In genomic region chr12:89977356-89978185, GRCh38 we compare ENCODE assay signal across 23 cellular contexts.
DNase-seq lines count a peak whose midpoint lies in the region; ATAC-seq and TF ChIP-seq lines count a peak whose summit lies in the region.
"Had no signal": no experiment of that assay in that cellular context is flagged by ENCODE, and none has a peak within 500 bp of the region (broad histone marks: within the 10 kb centered on the region; RNA-seq: fewer than 3 reads in every experiment).

No MANE protein-coding gene starts in this region.

- H3K27me3 ChIP-seq in neuronal stem cell (ENCODE audit: control insufficient read depth in 3 of 3, insufficient read depth in 3 of 3, low read depth in 1 of 3, low read length in 3 of 3) = no peaks in the 10 kb centered on the region
- H3K27me3 ChIP-seq: ascending aorta, esophagus squamous epithelium, ovary, SJSA1, upper lobe of left lung had no signal

- H2BK15ac ChIP-seq in neuronal stem cell (ENCODE audit: low read length) = no peak overlapping the region

- H3K27ac ChIP-seq in neuronal stem cell (replicated peaks; ENCODE audit: low read length) = no peak overlapping the region
- H3K27ac ChIP-seq in OCI-LY7 (ENCODE audit: low read depth, low read length, poor library complexity, severe bottlenecking) = no peak overlapping the region
- H3K27ac ChIP-seq: ascending aorta, esophagus squamous epithelium, ovary, SJSA1, upper lobe of left lung had no signal

- H2AFZ ChIP-seq in neuronal stem cell (ENCODE audit: low read length) (peak overlapping the region; percentile 7), OCI-LY7 (ENCODE audit: low read length) (no peak overlapping the region)

- no peak overlapping the region for H3K14ac ChIP-seq in neuronal stem cell (ENCODE audit: low read length)

- no peak overlapping the region for H2BK120ac ChIP-seq in neuronal stem cell (ENCODE audit: low read depth, low read length)

- H3K4ac ChIP-seq in neuronal stem cell (ENCODE audit: low read length) = no peak overlapping the region

- H3K27me3 Mint-ChIP-seq in brain = no peaks in the 10 kb centered on the region
- H3K27me3 Mint-ChIP-seq: activated naive CD4-positive, alpha-beta T cell treated with anti-CD3 and anti-CD28 coated beads, Interleukin-2, amount 10 ng/mL, durations not matched to agents 7 days and 5 days; naive B cell had no signal

- intact Hi-C loops in OCI-LY7 (cut with micrococcal nuclease; ENCODE audit: unreplicated experiment) = no loop called here

- no peak overlapping the region for H3K4me2 ChIP-seq in neuronal stem cell (ENCODE audit: insufficient read depth, low read length, poor library complexity, severe bottlenecking)
- no peak overlapping the region for H3K4me2 ChIP-seq in OCI-LY7 (ENCODE audit: low read length)

- no TSS peak for BruUV-seq in OCI-LY7 (replicated peaks; lab: Mats Ljungman, UMichigan)

- WGBS in neuronal stem cell (ENCODE audit: extremely low coverage in 2 of 2, insufficient read length in 2 of 2, insufficient replicate concordance in 1 of 2), 2 donors = no CpG with 5 or more reads among the region's 10 CpGs

- no peak overlapping the region for H3K18ac ChIP-seq in neuronal stem cell (ENCODE audit: low read length)

- CTCF ChIA-PET in OCI-LY7 (lab: Charles Lee; ENCODE audit: unreplicated experiment) = no interaction called here

- H3K9me2 ChIP-seq in OCI-LY7 (ENCODE audit: insufficient read depth, low read length) = no peaks in the 10 kb centered on the region

- peak overlapping the region in 3 of 5 experiments; percentile 12 to 57 (median 53) for H3K27ac Mint-ChIP-seq in brain
- H3K27ac Mint-ChIP-seq: activated naive CD4-positive, alpha-beta T cell treated with anti-CD3 and anti-CD28 coated beads, Interleukin-2, amount 10 ng/mL, durations not matched to agents 7 days and 5 days; T-helper 17 cell had no signal

- H2BK5ac ChIP-seq in neuronal stem cell (ENCODE audit: low read length) = no peak overlapping the region

- H3K4me1 ChIP-seq in neuronal stem cell (ENCODE audit: control insufficient read depth in 2 of 2, insufficient read depth in 1 of 2, low read depth in 1 of 2, low read length in 2 of 2) (peaks cover 0 to 4% of the 10 kb centered on the region in 2 donors), OCI-LY7 (ENCODE audit: insufficient read depth, low read length, poor library complexity, severe bottlenecking) (no peaks in the 10 kb centered on the region)
- H3K4me1 ChIP-seq: ascending aorta, esophagus squamous epithelium, SJSA1, upper lobe of left lung had no signal

- no peak overlapping the region for H3K4me3 Mint-ChIP-seq in brain
- H3K4me3 Mint-ChIP-seq: activated naive CD4-positive, alpha-beta T cell treated with anti-CD3 and anti-CD28 coated beads, Interleukin-2, amount 10 ng/mL, durations not matched to agents 7 days and 5 days; naive B cell; T-helper 17 cell had no signal

- H3K36me3 ChIP-seq in neuronal stem cell (replicated peaks in 1 of 2; ENCODE audit: control insufficient read depth in 2 of 2, insufficient read depth in 2 of 2, low read length in 2 of 2) = no peaks in the 10 kb centered on the region
- no peaks in the 10 kb centered on the region for H3K36me3 ChIP-seq in OCI-LY7 (ENCODE audit: insufficient read depth, low read length)
- H3K36me3 ChIP-seq: ascending aorta, esophagus squamous epithelium, ovary, SJSA1, upper lobe of left lung had no signal

- H3K36me3 Mint-ChIP-seq in brain = no peaks in the 10 kb centered on the region
- H3K36me3 Mint-ChIP-seq: activated naive CD4-positive, alpha-beta T cell treated with anti-CD3 and anti-CD28 coated beads, Interleukin-2, amount 10 ng/mL, durations not matched to agents 7 days and 5 days; naive B cell had no signal

- no peak overlapping the region for H2AK5ac ChIP-seq in neuronal stem cell (ENCODE audit: low read depth, low read length)

- H3K4me1 Mint-ChIP-seq in brain = peaks cover 38% of the 10 kb centered on the region
- H3K4me1 Mint-ChIP-seq: activated naive CD4-positive, alpha-beta T cell treated with anti-CD3 and anti-CD28 coated beads, Interleukin-2, amount 10 ng/mL, durations not matched to agents 7 days and 5 days had no signal

- H4K8ac ChIP-seq in neuronal stem cell (ENCODE audit: low read depth, low read length) = no peak overlapping the region

- H4K91ac ChIP-seq in neuronal stem cell (ENCODE audit: low read depth, low read length, poor library complexity) = no peak overlapping the region

- H3K79me2 ChIP-seq in OCI-LY7 (ENCODE audit: insufficient read depth, low read depth, low read length) = no peaks in the 10 kb centered on the region

- H3K9me3 Mint-ChIP-seq in brain = peaks cover 0 to 2% (median 0%) of the 10 kb centered on the region in 5 experiments
- H3K9me3 Mint-ChIP-seq: activated naive CD4-positive, alpha-beta T cell treated with anti-CD3 and anti-CD28 coated beads, Interleukin-2, amount 10 ng/mL, durations not matched to agents 7 days and 5 days had no signal

- POLR2A ChIA-PET in OCI-LY7 (lab: Charles Lee) = interaction anchor here (0.7 to 2.1 kb wide), 3 partner anchors 10 to 15 kb away, joined by 3 to 9 read pairs (median 5); no protein-coding TSS in a partner anchor

- DNase-seq in COLO829 (ENCODE audit: low spot score) (peak; percentile 21), HuH-7 (ENCODE audit: low spot score) (peak; percentile 18), neuronal stem cell (ENCODE audit: low spot score) (no peak), NOMO-1 (lab: John Stamatoyannopoulos, UW; ENCODE audit: unreplicated experiment in 2 of 2) (no peak), DMS53 (lab: John Stamatoyannopoulos, UW) (no peak), OCI-LY7 (ENCODE audit: low spot score) (no peak)
- DNase-seq: activated CD4-positive, alpha-beta T cell treated with anti-CD3 and anti-CD28 coated beads for 4 hours; activated naive CD4-positive, alpha-beta T cell treated with anti-CD3 and anti-CD28 coated beads, Interleukin-2, amount 10 ng/mL, durations not matched to agents 7 days and 5 days; Calu3; esophagus squamous epithelium; KBM-7; naive B cell; NCI-H2171 treated with DMSO at 0.1 percent for 48 hours; NCI-H774; ovary; right cardiac atrium; stimulated activated CD4-positive, alpha-beta T cell treated with anti-CD3 and anti-CD28 coated beads, Interleukin-15, amount 100 ng/mL, for 24 hours; T-helper 17 cell; upper lobe of left lung had no signal

- no peaks in the 10 kb centered on the region for H3K79me1 ChIP-seq in neuronal stem cell (ENCODE audit: low read depth, low read length)

- no peak for ATAC-seq in GM18498 (IDR thresholded peaks at IDR 0.05; ENCODE audit: unreplicated experiment)
- ATAC-seq: right cardiac atrium, T-helper 17 cell had no signal

- H2BK12ac ChIP-seq in neuronal stem cell (ENCODE audit: low read length) = no peak overlapping the region

- no peak overlapping the region for H3K9ac ChIP-seq in neuronal stem cell (ENCODE audit: low read depth, low read length, poor library complexity)

- H3K9me3 ChIP-seq in neuronal stem cell (replicated peaks in 1 of 2; ENCODE audit: control insufficient read depth in 2 of 2, insufficient read depth in 1 of 2, low read depth in 1 of 2, low read length in 2 of 2) (no peaks in the 10 kb centered on the region), OCI-LY7 (ENCODE audit: low read length) (no peaks in the 10 kb centered on the region)
- H3K9me3 ChIP-seq: ascending aorta, esophagus squamous epithelium, ovary, SJSA1, upper lobe of left lung had no signal

- H3K23ac ChIP-seq in neuronal stem cell (ENCODE audit: low read depth, low read length, poor library complexity) = no peak overlapping the region

- no peak for TF ChIP-seq CTCF in brain (conservative IDR thresholded peaks at IDR 0.05)
- TF ChIP-seq CTCF in OCI-LY7 (conservative IDR thresholded peaks at IDR 0.05; ENCODE audit: low read length) = no peak

- no peaks in the 10 kb centered on the region for H4K20me1 ChIP-seq in OCI-LY7 (ENCODE audit: insufficient read depth, low read length)

- H3K4me3 ChIP-seq in neuronal stem cell (ENCODE audit: low read length in 2 of 2) (no peak overlapping the region), OCI-LY7 (ENCODE audit: low read depth, low read length, poor library complexity, severe bottlenecking) (no peak overlapping the region)
- H3K4me3 ChIP-seq: ascending aorta, esophagus squamous epithelium, ovary, SJSA1, upper lobe of left lung had no signal

Comparison
In these comparisons a context has a peak if more than half of its experiments do, and no peak if none do; other contexts are left out.
1. DNase-seq: peak in COLO829 (single experiment) and HuH-7 (single experiment); none in neuronal stem cell (single experiment), NOMO-1 (0 of 2), DMS53 (single experiment) and OCI-LY7 (single experiment).